Comparison of ENCODE assay signal across 8 cellular contexts in the genomic region with DNA sequence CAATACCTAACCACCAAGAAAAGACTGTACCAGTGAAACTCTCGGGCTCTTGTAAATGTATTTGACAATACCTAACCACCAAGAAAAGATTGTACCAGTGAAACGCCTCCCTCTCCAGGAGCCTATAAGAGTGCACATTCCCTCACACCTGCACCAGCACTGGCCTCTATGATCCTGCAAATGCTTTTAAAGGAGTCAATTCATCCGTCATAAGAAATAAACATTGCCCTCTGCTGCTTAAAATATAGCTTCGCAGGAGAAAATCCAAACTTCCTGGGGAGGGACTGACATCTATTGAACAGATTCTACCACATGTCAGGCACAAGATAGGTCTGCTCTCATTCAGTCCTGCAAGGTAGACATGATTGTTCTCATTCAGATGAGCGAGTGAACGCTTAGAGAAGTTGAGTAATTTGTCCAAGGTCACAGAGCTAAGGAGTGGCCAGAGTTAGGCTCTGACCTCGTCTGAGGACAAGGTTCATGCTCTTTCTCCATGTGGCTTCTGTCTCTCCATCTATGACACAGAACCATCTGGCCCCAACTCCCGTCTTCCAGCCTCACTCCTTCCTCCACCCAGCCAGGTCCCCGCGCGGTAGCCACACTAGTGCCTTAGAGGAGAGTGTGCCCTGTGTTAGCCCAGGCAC.
A peak's percentile ranks its signal among the peaks of the same experiment; 100 is the strongest.
DNase-seq lines count a peak whose midpoint lies in the region; ATAC-seq and TF ChIP-seq lines count a peak whose summit lies in the region.

No MANE protein-coding gene starts in this region.

- ATAC-seq in GM19397 (IDR thresholded peaks at IDR 0.05; ENCODE audit: unreplicated experiment) = no peak

- no peak overlapping the region for H3K4me3 ChIP-seq in fibroblast of pulmonary artery (replicated peaks; ENCODE audit: low read depth, low read length)

- TF ChIP-seq CTCF in LNCAP (IDR thresholded peaks at IDR 0.05) (peak; percentile 48), fibroblast of pulmonary artery (IDR thresholded peaks at IDR 0.05; ENCODE audit: low read length, missing control alignments) (peak; percentile 60), GM13976 (IDR thresholded peaks at IDR 0.05; ENCODE audit: borderline replicate concordance, control extremely low read depth, extremely low read depth, insufficient read depth, missing control alignments) (no peak)

- in situ Hi-C loops in GM13976 (cut with MboI; ENCODE audit: low sequenced_read_pairs, unreplicated experiment) = no loop called here

- DNase-seq in DMS153 (lab: John Stamatoyannopoulos, UW) (peak; percentile 59), SKM-1 (lab: John Stamatoyannopoulos, UW; ENCODE audit: unreplicated experiment) (peak; percentile 37), fibroblast of pulmonary artery (ENCODE audit: low read depth) (peak; percentile 86), pons (ENCODE audit: low spot score) (peak; percentile 65), GM13976 (ENCODE audit: low spot score) (no peak), NCI-H187 treated with DMSO at 0.1 percent for 48 hours (lab: John Stamatoyannopoulos, UW) (no peak)

Comparison
In these comparisons a context has a peak if more than half of its experiments do, and no peak if none do; other contexts are left out.
1. DNase-seq: peak in DMS153 (single experiment), SKM-1 (single experiment), fibroblast of pulmonary artery (single experiment) and pons (single experiment); none in GM13976 (single experiment) and NCI-H187 treated with DMSO at 0.1 percent for 48 hours (single experiment).